Comparison of ENCODE assay signal across 23 cellular contexts in the genomic region with DNA sequence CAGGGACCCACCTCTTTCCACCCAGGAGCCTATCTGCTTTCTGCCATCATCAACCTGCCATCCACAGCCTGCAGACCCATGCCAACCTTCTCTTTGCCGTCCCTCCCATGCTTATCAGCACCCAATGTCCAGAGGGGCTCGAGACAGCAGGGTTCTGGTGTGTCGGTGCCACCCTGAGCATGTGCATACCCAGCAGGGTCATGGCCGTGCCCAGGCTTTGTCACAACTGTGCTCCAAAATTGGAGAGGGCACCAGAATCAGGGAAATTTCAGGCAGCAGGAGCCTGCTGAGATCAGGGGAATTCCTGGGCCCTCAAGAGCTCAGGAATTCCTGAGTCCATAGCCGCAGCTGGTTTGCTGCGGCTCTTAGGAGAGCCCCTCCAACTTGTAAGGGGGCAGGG.
A peak's percentile ranks its signal among the peaks of the same experiment; 100 is the strongest.
DNase-seq lines count a peak whose midpoint lies in the region; ATAC-seq and TF ChIP-seq lines count a peak whose summit lies in the region.
"Had no signal": no experiment of that assay in that cellular context is flagged by ENCODE, and none has a peak within 500 bp of the region (broad histone marks: within the 10 kb centered on the region; RNA-seq: fewer than 3 reads in every experiment).

No MANE protein-coding gene starts in this region.

- H3K14ac ChIP-seq in mesenchymal stem cell (ENCODE audit: low read length in 2 of 2): no peak overlapping the region

- intact Hi-C loops in spleen (cut with DNase I; ENCODE audit: low total_unique reads): no loop called here
- intact Hi-C loops in CD4-positive, alpha-beta T cell (cut with DNase I, micrococcal nuclease): no loop called here

- POLR2A ChIA-PET in CD4-positive, alpha-beta T cell (lab: Charles Lee): no interaction called here

- H3K9me3 Mint-ChIP-seq in chondrocyte (ENCODE audit: low read depth): peaks cover 5% of the 10 kb centered on the region
- no peaks in the 10 kb centered on the region for H3K9me3 Mint-ChIP-seq in CD4-positive, alpha-beta T cell

- no peaks in the 10 kb centered on the region for H3K4me1 Mint-ChIP-seq in chondrocyte (ENCODE audit: low read depth)
- H3K4me1 Mint-ChIP-seq in CD4-positive, alpha-beta T cell (ENCODE audit: low read depth): no peaks in the 10 kb centered on the region
- H3K4me1 Mint-ChIP-seq: B cell; CD4-positive, alpha-beta memory T cell; CD8-positive, alpha-beta memory T cell had no signal

- H3K36me3 Mint-ChIP-seq in chondrocyte (ENCODE audit: low read depth): no peaks in the 10 kb centered on the region
- no peaks in the 10 kb centered on the region for H3K36me3 Mint-ChIP-seq in CD4-positive, alpha-beta T cell (ENCODE audit: low read depth)
- H3K36me3 Mint-ChIP-seq: CD4-positive, alpha-beta memory T cell; CD8-positive, alpha-beta memory T cell had no signal

- H3K27me3 ChIP-seq in mesenchymal stem cell (ENCODE audit: control insufficient read depth in 1 of 2, insufficient read depth in 1 of 2, low read length in 2 of 2): no peaks in the 10 kb centered on the region
- H3K27me3 ChIP-seq in spleen (replicated peaks in 1 of 7): no peaks in the 10 kb centered on the region
- no peaks in the 10 kb centered on the region for H3K27me3 ChIP-seq in CD4-positive, alpha-beta T cell (ENCODE audit: control insufficient read depth, insufficient read depth, low read length)
- H3K27me3 ChIP-seq: BLaER1 treated with 17β-estradiol and CSF1 and Interleukin-3, amounts not matched to agents 10 nM and 100 nM had no signal

- H3K23ac ChIP-seq in mesenchymal stem cell (ENCODE audit: low read length in 2 of 2): no peak overlapping the region

- no peak overlapping the region for H3K9ac ChIP-seq in mesenchymal stem cell (ENCODE audit: low read length)
- H3K9ac ChIP-seq: BLaER1 treated with 17β-estradiol and CSF1 and Interleukin-3, amounts not matched to agents 10 nM and 100 nM had no signal

- no peaks in the 10 kb centered on the region for H3K4me1 ChIP-seq in mesenchymal stem cell (ENCODE audit: control insufficient read depth, insufficient read depth, low read depth, low read length)
- no peaks in the 10 kb centered on the region for H3K4me1 ChIP-seq in spleen
- H3K4me1 ChIP-seq: A549; BLaER1 treated with 17β-estradiol and CSF1 and Interleukin-3, amounts not matched to agents 10 nM and 100 nM had no signal

- no peak for ATAC-seq in HG03565 (IDR thresholded peaks at IDR 0.05; ENCODE audit: unreplicated experiment)
- no peak for ATAC-seq in HG03097 (IDR thresholded peaks at IDR 0.05; ENCODE audit: low FRiP score, unreplicated experiment)
- no peak for ATAC-seq in CD4-positive, alpha-beta T cell (ENCODE audit: poor library complexity)
- ATAC-seq: A549, GM12878 had no signal

- no peak overlapping the region for H3K4me2 ChIP-seq in mesenchymal stem cell (ENCODE audit: low read length, poor library complexity, severe bottlenecking)
- H3K4me2 ChIP-seq: A549; BLaER1 treated with 17β-estradiol and CSF1 and Interleukin-3, amounts not matched to agents 10 nM and 100 nM had no signal

- no peak overlapping the region for H3K4me3 Mint-ChIP-seq in chondrocyte (ENCODE audit: unreplicated experiment)
- no peak overlapping the region for H3K4me3 Mint-ChIP-seq in CD4-positive, alpha-beta T cell
- H3K4me3 Mint-ChIP-seq: B cell; CD4-positive, alpha-beta memory T cell; CD8-positive, alpha-beta memory T cell had no signal

- no peaks in the 10 kb centered on the region for H3K27me3 Mint-ChIP-seq in chondrocyte (ENCODE audit: low read depth)
- H3K27me3 Mint-ChIP-seq in CD4-positive, alpha-beta T cell: no peaks in the 10 kb centered on the region
- H3K27me3 Mint-ChIP-seq: B cell; CD4-positive, alpha-beta memory T cell had no signal

- H3K36me3 ChIP-seq in mesenchymal stem cell (ENCODE audit: control insufficient read depth in 1 of 2, insufficient read depth in 2 of 2, low read depth in 1 of 2, low read length in 2 of 2): peaks cover 0 to 4% of the 10 kb centered on the region in 2 experiments
- H3K36me3 ChIP-seq in spleen: peaks cover 0 to 19% (median 0%) of the 10 kb centered on the region in 6 donors
- H3K36me3 ChIP-seq: BLaER1 treated with 17β-estradiol and CSF1 and Interleukin-3, amounts not matched to agents 10 nM and 100 nM had no signal

- CTCF ChIA-PET in CD4-positive, alpha-beta T cell (lab: Charles Lee): no interaction called here

- H2BK120ac ChIP-seq in mesenchymal stem cell (ENCODE audit: low read depth, low read length): no peak overlapping the region

- no peak overlapping the region for H4K91ac ChIP-seq in mesenchymal stem cell (ENCODE audit: low read length)

- no peak for TF ChIP-seq POLR2A in spleen (IDR thresholded peaks at IDR 0.05)

- no peaks in the 10 kb centered on the region for H3K79me1 ChIP-seq in mesenchymal stem cell (replicated peaks; ENCODE audit: low read length, poor library complexity, severe bottlenecking)

- no peak overlapping the region for H3K18ac ChIP-seq in mesenchymal stem cell (ENCODE audit: low read depth in 1 of 2, low read length in 2 of 2)

- H3K27ac ChIP-seq in mesenchymal stem cell (ENCODE audit: low read length, poor library complexity, severe bottlenecking): no peak overlapping the region
- H3K27ac ChIP-seq in spleen: no peak overlapping the region
- H3K27ac ChIP-seq in CD4-positive, alpha-beta T cell (ENCODE audit: low read depth, low read length): no peak overlapping the region
- H3K27ac ChIP-seq: 22Rv1; A549; BLaER1 treated with 17β-estradiol and CSF1 and Interleukin-3, amounts not matched to agents 10 nM and 100 nM; C4-2B had no signal

- 77% methylated on average over 6 of the region's 6 CpGs for WGBS in mesenchymal stem cell
- 82 to 90% (median 84%) methylated on average over 6 of the region's 6 CpGs for WGBS in spleen, 5 donors

- TF ChIP-seq CTCF in chondrocyte (IDR thresholded peaks at IDR 0.05): no peak
- no peak for TF ChIP-seq CTCF in spleen (IDR thresholded peaks at IDR 0.05 in 8 of 11, conservative IDR thresholded peaks at IDR 0.05 in 3 of 11)
- TF ChIP-seq CTCF in CD4-positive, alpha-beta T cell (IDR thresholded peaks at IDR 0.05): no peak

- DNase-seq in chondrocyte (ENCODE audit: low spot score): peak; percentile 69
- no peak for DNase-seq in mesenchymal stem cell
- DNase-seq in spleen: peak; percentile 58
- no peak for DNase-seq in CD4-positive, alpha-beta T cell
- DNase-seq: AML-193; CD4-positive, alpha-beta memory T cell; CD8-positive, alpha-beta memory T cell; COR-L47; DMS 273 treated with DMSO at 0.1 percent for 48 hours; DMS153; DMS53; DMS79; DND-41; EL; GDM1 had no signal

- H3K4me3 ChIP-seq in mesenchymal stem cell (ENCODE audit: insufficient read depth in 1 of 2, low read depth in 1 of 2, low read length in 2 of 2) (no peak overlapping the region), spleen (no peak overlapping the region)
- H3K4me3 ChIP-seq: A549; BLaER1 treated with 17β-estradiol and CSF1 and Interleukin-3, amounts not matched to agents 10 nM and 100 nM; GM12878 had no signal

- no peak overlapping the region for H2BK12ac ChIP-seq in mesenchymal stem cell (ENCODE audit: low read length in 2 of 2)

- no peak overlapping the region for H3K27ac Mint-ChIP-seq in chondrocyte (ENCODE audit: unreplicated experiment)
- H3K27ac Mint-ChIP-seq in CD4-positive, alpha-beta T cell: no peak overlapping the region
- H3K27ac Mint-ChIP-seq: B cell; CD4-positive, alpha-beta memory T cell; CD8-positive, alpha-beta memory T cell had no signal

- no peak overlapping the region for H2BK5ac ChIP-seq in mesenchymal stem cell (ENCODE audit: low read depth, low read length, poor library complexity, severe bottlenecking)

- H2BK15ac ChIP-seq in mesenchymal stem cell (ENCODE audit: low read depth, poor library complexity, severe bottlenecking): no peak overlapping the region

- peak overlapping the region; percentile 6 for H2AK5ac ChIP-seq in mesenchymal stem cell (ENCODE audit: low read length, severe bottlenecking)

- H3K9me3 ChIP-seq in mesenchymal stem cell (ENCODE audit: control insufficient read depth, low read length) (peaks cover 11% of the 10 kb centered on the region), spleen (peaks cover 0 to 54% (median 36%) of the 10 kb centered on the region in 8 donors)
- no peaks in the 10 kb centered on the region for H3K9me3 ChIP-seq in CD4-positive, alpha-beta T cell (ENCODE audit: control insufficient read depth, low read length)
- H3K9me3 ChIP-seq: A549 had no signal

- H3K4ac ChIP-seq in mesenchymal stem cell (ENCODE audit: low read depth in 1 of 2, low read length in 2 of 2): no peak overlapping the region

- H2AFZ ChIP-seq in mesenchymal stem cell (ENCODE audit: low read depth, low read length): no peak overlapping the region

- H4K8ac ChIP-seq in mesenchymal stem cell (ENCODE audit: low read length): no peak overlapping the region

Comparison
In these comparisons a context has a peak if more than half of its experiments do, and no peak if none do; other contexts are left out.
1. DNase-seq: peak in chondrocyte (single experiment) and spleen (single experiment); none in mesenchymal stem cell (single experiment) and CD4-positive, alpha-beta T cell (0 of 10).